2 cellular contexts compared by ENCODE assay signal in the genomic region with DNA sequence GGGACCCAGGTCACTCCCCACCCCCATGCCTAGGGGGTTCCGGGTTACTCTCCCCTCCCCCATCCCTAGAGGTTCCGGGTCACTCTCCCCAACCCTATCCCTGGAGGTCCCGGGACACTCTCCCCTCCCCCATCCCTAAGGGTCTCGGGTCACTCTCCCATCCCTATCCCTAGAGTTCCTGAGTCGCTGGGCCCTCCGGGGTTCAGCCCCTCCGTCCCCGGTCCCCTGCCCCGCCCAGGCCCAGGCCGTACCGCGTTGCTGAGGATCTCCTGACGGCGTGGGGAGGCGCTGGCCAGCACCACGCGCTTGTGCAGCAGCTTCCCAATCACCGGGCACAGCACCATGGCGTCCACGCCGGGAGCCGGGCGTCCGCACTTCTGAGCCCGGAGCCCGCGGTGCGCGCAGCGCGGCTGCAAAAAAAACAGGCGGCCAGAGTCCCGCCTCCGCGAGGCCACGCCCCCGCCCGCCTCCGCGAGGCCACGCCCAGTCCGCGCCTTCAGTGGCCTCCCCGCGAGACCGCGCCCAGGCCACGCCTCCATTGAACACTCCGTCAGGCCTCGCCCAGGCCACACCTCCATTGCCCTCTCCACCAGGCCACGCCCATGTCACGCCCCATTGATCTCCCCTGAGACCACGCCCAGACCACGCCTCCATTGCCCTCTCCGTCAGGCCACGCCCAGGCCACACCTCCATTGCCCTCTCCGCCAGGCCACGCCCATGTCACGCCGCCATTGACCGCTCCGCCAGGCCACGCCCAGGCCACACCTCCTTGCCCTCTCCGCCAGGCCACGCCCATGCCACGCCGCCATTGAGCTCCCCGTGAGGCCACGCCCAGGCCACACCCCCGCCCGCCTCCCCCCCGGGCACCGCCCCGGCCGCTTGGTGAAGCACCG.
TF ChIP-seq lines count a peak whose summit lies in the region.

A gene with protein sequence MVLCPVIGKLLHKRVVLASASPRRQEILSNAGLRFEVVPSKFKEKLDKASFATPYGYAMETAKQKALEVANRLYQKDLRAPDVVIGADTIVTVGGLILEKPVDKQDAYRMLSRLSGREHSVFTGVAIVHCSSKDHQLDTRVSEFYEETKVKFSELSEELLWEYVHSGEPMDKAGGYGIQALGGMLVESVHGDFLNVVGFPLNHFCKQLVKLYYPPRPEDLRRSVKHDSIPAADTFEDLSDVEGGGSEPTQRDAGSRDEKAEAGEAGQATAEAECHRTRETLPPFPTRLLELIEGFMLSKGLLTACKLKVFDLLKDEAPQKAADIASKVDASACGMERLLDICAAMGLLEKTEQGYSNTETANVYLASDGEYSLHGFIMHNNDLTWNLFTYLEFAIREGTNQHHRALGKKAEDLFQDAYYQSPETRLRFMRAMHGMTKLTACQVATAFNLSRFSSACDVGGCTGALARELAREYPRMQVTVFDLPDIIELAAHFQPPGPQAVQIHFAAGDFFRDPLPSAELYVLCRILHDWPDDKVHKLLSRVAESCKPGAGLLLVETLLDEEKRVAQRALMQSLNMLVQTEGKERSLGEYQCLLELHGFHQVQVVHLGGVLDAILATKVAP (minus strand): TSS at position 413 of the 893 bp plus-strand sequence. CDS start 69 bp downstream, at position 344.

TF ChIP-seq in SK-N-SH, 30 proteins besides CTCF, POLR2A, EP300 and RAD21 (continued from another document and continues in another):
- peak; percentile 72 for TF ChIP-seq REST (IDR thresholded peaks at IDR 0.05; ENCODE audit: low read depth, low read length)
- TF ChIP-seq TAF1 (IDR thresholded peaks at IDR 0.05; ENCODE audit: borderline replicate concordance, low read depth, low read length): peak; percentile 98
- no peak for TF ChIP-seq RCOR1 (IDR thresholded peaks at IDR 0.05; ENCODE audit: low read length)
- TF ChIP-seq MXI1 (IDR thresholded peaks at IDR 0.05; ENCODE audit: low read depth, low read length): peak; percentile 83
- TF ChIP-seq CHD2 (IDR thresholded peaks at IDR 0.05; ENCODE audit: low read length, partially characterized antibody): peak; percentile 76
- TF ChIP-seq TCF12 (IDR thresholded peaks at IDR 0.05): no peak
- no peak for TF ChIP-seq EZH2phosphoT487 (IDR thresholded peaks at IDR 0.05; ENCODE audit: borderline replicate concordance, low read depth)
- TF ChIP-seq GATA2 (CRISPR knock-in tag; IDR thresholded peaks at IDR 0.05): no peak
- TF ChIP-seq SMC3 (IDR thresholded peaks at IDR 0.05; ENCODE audit: low read depth, low read length): 0 out of 2 replicates have a peak, but pooled peaks have one; percentile 1
- peak; percentile 24; the same call in 1 of the 2 replicates for TF ChIP-seq NRF1 (IDR thresholded peaks at IDR 0.05; ENCODE audit: low read depth, low read length)
- TF ChIP-seq FOSL2 (IDR thresholded peaks at IDR 0.05; ENCODE audit: borderline replicate concordance, low read depth): no peak
- TF ChIP-seq GABPA (IDR thresholded peaks at IDR 0.05; ENCODE audit: low read depth): peak; percentile 65
- peak; percentile 33; the same call in 1 of the 2 replicates for TF ChIP-seq MAX (IDR thresholded peaks at IDR 0.05; ENCODE audit: low read depth)
- TF ChIP-seq ELF1 (IDR thresholded peaks at IDR 0.05): no peak
- TF ChIP-seq, protein P1, sequence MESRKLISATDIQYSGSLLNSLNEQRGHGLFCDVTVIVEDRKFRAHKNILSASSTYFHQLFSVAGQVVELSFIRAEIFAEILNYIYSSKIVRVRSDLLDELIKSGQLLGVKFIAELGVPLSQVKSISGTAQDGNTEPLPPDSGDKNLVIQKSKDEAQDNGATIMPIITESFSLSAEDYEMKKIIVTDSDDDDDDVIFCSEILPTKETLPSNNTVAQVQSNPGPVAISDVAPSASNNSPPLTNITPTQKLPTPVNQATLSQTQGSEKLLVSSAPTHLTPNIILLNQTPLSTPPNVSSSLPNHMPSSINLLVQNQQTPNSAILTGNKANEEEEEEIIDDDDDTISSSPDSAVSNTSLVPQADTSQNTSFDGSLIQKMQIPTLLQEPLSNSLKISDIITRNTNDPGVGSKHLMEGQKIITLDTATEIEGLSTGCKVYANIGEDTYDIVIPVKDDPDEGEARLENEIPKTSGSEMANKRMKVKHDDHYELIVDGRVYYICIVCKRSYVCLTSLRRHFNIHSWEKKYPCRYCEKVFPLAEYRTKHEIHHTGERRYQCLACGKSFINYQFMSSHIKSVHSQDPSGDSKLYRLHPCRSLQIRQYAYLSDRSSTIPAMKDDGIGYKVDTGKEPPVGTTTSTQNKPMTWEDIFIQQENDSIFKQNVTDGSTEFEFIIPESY (IDR thresholded peaks at IDR 0.05; ENCODE audit: borderline replicate concordance, low read depth): no peak
- no peak for TF ChIP-seq SIN3A (IDR thresholded peaks at IDR 0.05; ENCODE audit: borderline replicate concordance, low read depth, low read length)
- no peak for TF ChIP-seq MEF2A (IDR thresholded peaks at IDR 0.05; ENCODE audit: borderline replicate concordance, low read depth)
- no peak for TF ChIP-seq IRF3 (IDR thresholded peaks at IDR 0.05; ENCODE audit: low read depth, low read length)
- TF ChIP-seq RXRA (IDR thresholded peaks at IDR 0.05; ENCODE audit: borderline replicate concordance, low read depth): no peak
- TF ChIP-seq POLR2AphosphoS5 (IDR thresholded peaks at IDR 0.05; ENCODE audit: low read depth, low read length): peak; percentile 92

TF ChIP-seq in K562, 482 proteins besides CTCF, POLR2A, EP300 and RAD21 (continues in another document):
- peak; percentile 57; the same call in 1 of the 2 replicates for TF ChIP-seq ZBTB40 (IDR thresholded peaks at IDR 0.05)
- TF ChIP-seq ZBTB40 (CRISPR knock-in tag; IDR thresholded peaks at IDR 0.05): no peak
- TF ChIP-seq, protein P2, sequence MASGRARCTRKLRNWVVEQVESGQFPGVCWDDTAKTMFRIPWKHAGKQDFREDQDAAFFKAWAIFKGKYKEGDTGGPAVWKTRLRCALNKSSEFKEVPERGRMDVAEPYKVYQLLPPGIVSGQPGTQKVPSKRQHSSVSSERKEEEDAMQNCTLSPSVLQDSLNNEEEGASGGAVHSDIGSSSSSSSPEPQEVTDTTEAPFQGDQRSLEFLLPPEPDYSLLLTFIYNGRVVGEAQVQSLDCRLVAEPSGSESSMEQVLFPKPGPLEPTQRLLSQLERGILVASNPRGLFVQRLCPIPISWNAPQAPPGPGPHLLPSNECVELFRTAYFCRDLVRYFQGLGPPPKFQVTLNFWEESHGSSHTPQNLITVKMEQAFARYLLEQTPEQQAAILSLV (tag; IDR thresholded peaks at IDR 0.05): no peak
- TF ChIP-seq, protein P3, sequence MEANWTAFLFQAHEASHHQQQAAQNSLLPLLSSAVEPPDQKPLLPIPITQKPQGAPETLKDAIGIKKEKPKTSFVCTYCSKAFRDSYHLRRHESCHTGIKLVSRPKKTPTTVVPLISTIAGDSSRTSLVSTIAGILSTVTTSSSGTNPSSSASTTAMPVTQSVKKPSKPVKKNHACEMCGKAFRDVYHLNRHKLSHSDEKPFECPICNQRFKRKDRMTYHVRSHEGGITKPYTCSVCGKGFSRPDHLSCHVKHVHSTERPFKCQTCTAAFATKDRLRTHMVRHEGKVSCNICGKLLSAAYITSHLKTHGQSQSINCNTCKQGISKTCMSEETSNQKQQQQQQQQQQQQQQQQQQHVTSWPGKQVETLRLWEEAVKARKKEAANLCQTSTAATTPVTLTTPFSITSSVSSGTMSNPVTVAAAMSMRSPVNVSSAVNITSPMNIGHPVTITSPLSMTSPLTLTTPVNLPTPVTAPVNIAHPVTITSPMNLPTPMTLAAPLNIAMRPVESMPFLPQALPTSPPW (CRISPR knock-in tag; IDR thresholded peaks at IDR 0.05): peak; percentile 71; the same call in 1 of the 2 replicates
- peak; percentile 66 for TF ChIP-seq CXXC5 (CRISPR knock-in tag; IDR thresholded peaks at IDR 0.05)
- peak; percentile 76 for TF ChIP-seq EGR1 (conservative IDR thresholded peaks at IDR 0.05)
- TF ChIP-seq YY1 (IDR thresholded peaks at IDR 0.05; ENCODE audit: borderline replicate concordance in 1 of 3, control insufficient read depth in 1 of 3, extremely low read depth in 1 of 3, insufficient read depth in 3 of 3, insufficient read length in 1 of 3, insufficient replicate concordance in 2 of 3, low read depth in 1 of 3, low read length in 2 of 3): peak in 2 of 3 experiments; percentile 59 to 76
- peak; percentile 61 for TF ChIP-seq MAX (CRISPR knock-in tag; IDR thresholded peaks at IDR 0.05)
- TF ChIP-seq FOXJ2 (tag; IDR thresholded peaks at IDR 0.05): no peak
- TF ChIP-seq KDM5B (IDR thresholded peaks at IDR 0.05; ENCODE audit: insufficient replicate concordance, low read depth, low read length): peak; percentile 84
- 0 out of 2 replicates have a peak, but pooled peaks have one; percentile 15 for TF ChIP-seq TCF3 (CRISPR knock-in tag; IDR thresholded peaks at IDR 0.05)
- no peak for TF ChIP-seq KHSRP (IDR thresholded peaks at IDR 0.05)
- TF ChIP-seq ZC3H11A (IDR thresholded peaks at IDR 0.05; ENCODE audit: low read depth, low read length): no peak
- TF ChIP-seq CCNT2 (IDR thresholded peaks at IDR 0.05; ENCODE audit: borderline replicate concordance, extremely low read depth, insufficient read length, low read depth, low read length): peak; percentile 75
- peak; percentile 77 for TF ChIP-seq SUPT5H (IDR thresholded peaks at IDR 0.05)
- no peak for TF ChIP-seq ZNF143 (CRISPR knock-in tag; IDR thresholded peaks at IDR 0.05)
- peak; percentile 99 for TF ChIP-seq RBM25 (IDR thresholded peaks at IDR 0.05; ENCODE audit: low read depth, low read length, severe bottlenecking)
- peak; percentile 81 to 84 for TF ChIP-seq NRF1 (conservative IDR thresholded peaks at IDR 0.05 in 1 of 2, IDR thresholded peaks at IDR 0.05 in 1 of 2)
- TF ChIP-seq NR2C1 (IDR thresholded peaks at IDR 0.05): peak; percentile 89
- TF ChIP-seq NR2C1 (tag; IDR thresholded peaks at IDR 0.05): peak; percentile 84
- peak; percentile 76 for TF ChIP-seq TAF1 (IDR thresholded peaks at IDR 0.05; ENCODE audit: control insufficient read depth, extremely low read depth, insufficient read depth, low read length, severe bottlenecking)
- TF ChIP-seq, protein P4, sequence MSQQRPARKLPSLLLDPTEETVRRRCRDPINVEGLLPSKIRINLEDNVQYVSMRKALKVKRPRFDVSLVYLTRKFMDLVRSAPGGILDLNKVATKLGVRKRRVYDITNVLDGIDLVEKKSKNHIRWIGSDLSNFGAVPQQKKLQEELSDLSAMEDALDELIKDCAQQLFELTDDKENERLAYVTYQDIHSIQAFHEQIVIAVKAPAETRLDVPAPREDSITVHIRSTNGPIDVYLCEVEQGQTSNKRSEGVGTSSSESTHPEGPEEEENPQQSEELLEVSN (IDR thresholded peaks at IDR 0.05; ENCODE audit: borderline replicate concordance in 1 of 2, extremely low read depth in 1 of 2, insufficient read depth in 1 of 2, insufficient read length in 1 of 2, low read depth in 1 of 2, low read length in 1 of 2, poor library complexity in 1 of 2, severe bottlenecking in 1 of 2): peak in 1 of 2 experiments; percentile 27
- TF ChIP-seq NFXL1 (CRISPR knock-in tag; IDR thresholded peaks at IDR 0.05): no peak
- no peak for TF ChIP-seq ATF1 (CRISPR knock-in tag; IDR thresholded peaks at IDR 0.05)
- TF ChIP-seq ATF1 (tag; IDR thresholded peaks at IDR 0.05): 0 out of 2 replicates have a peak, but pooled peaks have one; percentile 16
